Comparison of ENCODE assay signal across 1 cellular context in genomic region chr10:113056468-113057021, GRCh38.
TF ChIP-seq lines count a peak whose summit lies in the region.

No MANE protein-coding gene starts in this region.

TF ChIP-seq in IMR-90, 13 proteins besides CTCF, POLR2A, EP300 and RAD21 (continued from another document):
- TF ChIP-seq ELK1 (IDR thresholded peaks at IDR 0.05; ENCODE audit: borderline replicate concordance, low read depth, low read length) (no peak), FOS (IDR thresholded peaks at IDR 0.05; ENCODE audit: low read depth, low read length) (0 out of 2 replicates have a peak, but pooled peaks have one; percentile 3), RFX5 (IDR thresholded peaks at IDR 0.05; ENCODE audit: low read depth, low read length) (no peak), NFE2L2 (IDR thresholded peaks at IDR 0.05; ENCODE audit: low read depth, low read length) (peak; percentile 36; the same call in 1 of the 2 replicates), SMC3 (IDR thresholded peaks at IDR 0.05; ENCODE audit: low read depth, low read length) (no peak), MAZ (IDR thresholded peaks at IDR 0.05; ENCODE audit: borderline replicate concordance, low read depth, low read length) (no peak)
